Comparison of ENCODE assay signal across 1 cellular context in genomic region chr6:134840086-134840485, GRCh38.
A peak's percentile ranks its signal among the peaks of the same experiment; 100 is the strongest.
TF ChIP-seq lines count a peak whose summit lies in the region.

No MANE protein-coding gene starts in this region.

TF ChIP-seq in HepG2, 621 proteins besides CTCF, POLR2A, EP300 and RAD21 (continued from another document):
- TF ChIP-seq MNT (IDR thresholded peaks at IDR 0.05) (no peak), CC2D1A (CRISPR knock-in tag; IDR thresholded peaks at IDR 0.05) (no peak), SMAD9 (CRISPR knock-in tag; IDR thresholded peaks at IDR 0.05) (no peak), DPF2 (CRISPR knock-in tag; IDR thresholded peaks at IDR 0.05; ENCODE audit: borderline replicate concordance, low read depth) (no peak), SOX6 (IDR thresholded peaks at IDR 0.05) (no peak), SOX6 (CRISPR knock-in tag; IDR thresholded peaks at IDR 0.05) (peak; percentile 84), POGZ (CRISPR knock-in tag; IDR thresholded peaks at IDR 0.05) (0 out of 2 replicates have a peak, but pooled peaks have one; percentile 22), ZBTB2 (CRISPR knock-in tag; IDR thresholded peaks at IDR 0.05; ENCODE audit: low read depth) (no peak), SP140L (CRISPR knock-in tag; IDR thresholded peaks at IDR 0.05; ENCODE audit: borderline replicate concordance) (no peak), SOX13 (IDR thresholded peaks at IDR 0.05) (peak; percentile 50; the same call in 1 of the 2 replicates), SOX13 (CRISPR knock-in tag; conservative IDR thresholded peaks at IDR 0.05 in 1 of 2, IDR thresholded peaks at IDR 0.05 in 1 of 2) (peak in 1 of 2 experiments; percentile 86; a peak in 2 of 4 replicates), ZNF441 (CRISPR knock-in tag; IDR thresholded peaks at IDR 0.05; ENCODE audit: borderline replicate concordance) (no peak), MAFF (IDR thresholded peaks at IDR 0.05; ENCODE audit: low read depth, low read length) (no peak), ZNF740 (CRISPR knock-in tag; IDR thresholded peaks at IDR 0.05) (no peak), PRDM10 (CRISPR knock-in tag; IDR thresholded peaks at IDR 0.05; ENCODE audit: low read depth) (peak; percentile 96), ZNF367 (CRISPR knock-in tag; IDR thresholded peaks at IDR 0.05; ENCODE audit: borderline replicate concordance) (no peak)
